In the genomic region with DNA sequence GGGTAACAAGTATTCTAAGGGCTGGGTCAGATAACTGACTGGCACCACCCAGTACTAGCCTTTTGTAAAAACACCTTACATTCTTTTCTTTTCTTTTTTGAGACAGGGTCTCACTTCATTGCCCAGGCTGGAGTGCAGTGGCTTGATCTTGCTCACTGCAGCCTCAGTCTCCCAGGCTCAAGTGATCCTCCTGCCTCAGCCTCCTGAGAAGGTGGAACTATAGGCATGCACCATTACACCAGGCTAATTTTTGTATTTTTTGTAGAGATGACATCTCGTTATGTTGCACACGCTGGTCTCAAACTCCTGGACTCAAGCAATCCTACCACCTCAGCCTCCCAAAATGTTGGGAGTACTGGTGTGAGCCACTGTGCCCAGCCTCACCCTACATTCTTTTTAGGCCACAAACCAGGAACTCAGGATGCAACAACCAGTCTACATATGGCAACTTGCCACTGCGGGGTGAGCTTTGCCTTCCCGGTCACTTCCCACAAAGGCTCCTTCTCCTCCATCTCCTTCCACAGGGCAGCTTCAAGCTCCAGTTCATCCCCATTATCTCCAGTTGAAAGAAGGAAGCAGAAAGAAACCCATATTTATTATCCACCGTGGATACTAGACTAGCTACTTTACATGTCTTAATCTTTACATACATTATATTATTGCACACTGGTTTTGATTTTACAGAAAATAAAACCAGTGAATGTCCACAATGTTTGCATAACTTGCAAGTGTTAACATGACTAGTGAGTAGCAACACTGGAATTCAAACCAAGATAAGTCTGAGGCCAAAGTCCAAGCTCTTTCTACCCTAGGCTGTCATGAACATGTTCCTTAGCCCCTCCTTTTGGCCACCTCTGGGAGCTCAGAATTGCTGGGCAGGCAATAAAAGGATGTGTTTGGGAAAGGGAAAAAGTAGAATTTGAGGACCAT, we compare ENCODE assay signal across 10 cellular contexts. TPM values are rescaled to one million over a fixed set of nuclear protein-coding genes. Genes with fewer than 3 reads are reported as not detected.
DNase-seq lines count a peak whose midpoint lies in the region; ATAC-seq, FAIRE-seq and TF ChIP-seq lines count a peak whose summit lies in the region.
"Had no signal": no experiment of that assay in that cellular context is flagged by ENCODE, and none has a peak within 500 bp of the region (broad histone marks: within the 10 kb centered on the region; RNA-seq: fewer than 3 reads in every experiment).

No MANE protein-coding gene starts in this region.

- TF ChIP-seq CTCF in cardiac muscle cell (IDR thresholded peaks at IDR 0.05; ENCODE audit: low read depth, low read length) (peak; percentile 22), astrocyte (IDR thresholded peaks at IDR 0.05; ENCODE audit: insufficient read depth, low read depth, low read length) (no peak), D721Med (IDR thresholded peaks at IDR 0.05; ENCODE audit: insufficient read depth, missing control alignments) (no peak)

- no peaks in the 10 kb centered on the region for H3K27me3 ChIP-seq in cardiac muscle cell
- H3K27me3 ChIP-seq in astrocyte (ENCODE audit: insufficient read depth, low read length) = no peaks in the 10 kb centered on the region
- H3K27me3 ChIP-seq: heart left ventricle had no signal

- H3K27ac Mint-ChIP-seq in astrocyte (ENCODE audit: unreplicated experiment) = peak overlapping the region; percentile 91
- H3K27ac Mint-ChIP-seq: activated naive CD4-positive, alpha-beta T cell treated with anti-CD3 and anti-CD28 coated beads, Interleukin-2, amount 50 U/mL, for 72 hours had no signal

- no peaks in the 10 kb centered on the region for H3K9me3 Mint-ChIP-seq in astrocyte (ENCODE audit: unreplicated experiment)
- H3K9me3 Mint-ChIP-seq: activated naive CD4-positive, alpha-beta T cell treated with anti-CD3 and anti-CD28 coated beads, Interleukin-2, amount 50 U/mL, for 72 hours had no signal

- H3K36me3 ChIP-seq in cardiac muscle cell (no peaks in the 10 kb centered on the region), astrocyte (ENCODE audit: insufficient read depth, low read length) (no peaks in the 10 kb centered on the region), urinary bladder (ENCODE audit: insufficient read depth) (no peaks in the 10 kb centered on the region)

- DNase-seq in cardiac muscle cell (ENCODE audit: low read depth in 1 of 2, low spot score in 1 of 2) = peak in 1 of 2 donors; percentile 92
- no peak for DNase-seq in Right ventricle myocardium superior
- peak; percentile 77 for DNase-seq in astrocyte (ENCODE audit: low read depth)
- peak; percentile 84 for DNase-seq in iris pigment epithelial cell (ENCODE audit: low read depth)
- no peak for DNase-seq in D721Med (ENCODE audit: insufficient read length, low spot score)
- DNase-seq in head of caudate nucleus = no peak
- DNase-seq: heart left ventricle had no signal

- H2AFZ ChIP-seq in astrocyte (ENCODE audit: low read depth, low read length) = no peak overlapping the region

- ATAC-seq in Right ventricle myocardium superior (ENCODE audit: poor library complexity) (no peak), GM21825 (IDR thresholded peaks at IDR 0.05; ENCODE audit: unreplicated experiment) (no peak)
- ATAC-seq: activated naive CD4-positive, alpha-beta T cell treated with anti-CD3 and anti-CD28 coated beads, Interleukin-2, amount 50 U/mL, for 72 hours; heart left ventricle had no signal

- no peaks in the 10 kb centered on the region for H4K20me1 ChIP-seq in astrocyte (ENCODE audit: insufficient read depth, low read length)

- H3K27ac ChIP-seq in cardiac muscle cell = no peak overlapping the region
- H3K27ac ChIP-seq in astrocyte (ENCODE audit: low read depth, low read length) = peak overlapping the region; percentile 35
- H3K27ac ChIP-seq in urinary bladder (ENCODE audit: low read depth) = peak overlapping the region; percentile 69
- H3K27ac ChIP-seq: heart left ventricle had no signal

- H3K4me3 Mint-ChIP-seq in astrocyte (ENCODE audit: unreplicated experiment) = no peak overlapping the region

- H3K79me2 ChIP-seq in astrocyte (ENCODE audit: insufficient read depth, low read length) = no peaks in the 10 kb centered on the region

- peaks cover 15% of the 10 kb centered on the region for H3K4me1 Mint-ChIP-seq in astrocyte (ENCODE audit: low read depth, unreplicated experiment)

- peak overlapping the region; percentile 26 for H3K4me2 ChIP-seq in astrocyte (ENCODE audit: low read length)

- peaks cover 1% of the 10 kb centered on the region for H3K36me3 Mint-ChIP-seq in astrocyte (ENCODE audit: low read depth, unreplicated experiment)
- H3K36me3 Mint-ChIP-seq: activated naive CD4-positive, alpha-beta T cell treated with anti-CD3 and anti-CD28 coated beads, Interleukin-2, amount 50 U/mL, for 72 hours had no signal

- no peak overlapping the region for H3K4me3 ChIP-seq in cardiac muscle cell
- H3K4me3 ChIP-seq in astrocyte (ENCODE audit: insufficient read depth, low read depth, low read length) = no peak overlapping the region
- H3K4me3 ChIP-seq in urinary bladder (ENCODE audit: low read depth, low read length) = no peak overlapping the region
- H3K4me3 ChIP-seq: heart left ventricle had no signal

- intact Hi-C loops in Right ventricle myocardium superior (cut with DNase I) = no loop called here
- intact Hi-C loops in head of caudate nucleus (cut with DNase I) = no loop called here

- H3K27me3 Mint-ChIP-seq in astrocyte (ENCODE audit: low read depth, unreplicated experiment) = no peaks in the 10 kb centered on the region

- H3K9me3 ChIP-seq in cardiac muscle cell (ENCODE audit: low read depth) = no peaks in the 10 kb centered on the region
- no peaks in the 10 kb centered on the region for H3K9me3 ChIP-seq in astrocyte (ENCODE audit: insufficient read depth, low read depth, low read length)
- H3K9me3 ChIP-seq: heart left ventricle had no signal

- FAIRE-seq in astrocyte (lab: Jason Lieb, UNC) (peak; percentile 5), D721Med (lab: Jason Lieb, UNC) (no peak)

- H3K4me1 ChIP-seq in cardiac muscle cell (ENCODE audit: low read depth) (no peaks in the 10 kb centered on the region), astrocyte (ENCODE audit: insufficient read depth, low read length) (peaks cover 20% of the 10 kb centered on the region), urinary bladder (ENCODE audit: insufficient read depth) (no peaks in the 10 kb centered on the region)

- H3K9ac ChIP-seq in astrocyte (ENCODE audit: low read length) = no peak overlapping the region

- whole genome bisulfite sequencing in urinary bladder = 77% methylated on average over 5 of the region's 5 CpGs

RNA-seq across cellular contexts. Expression of gene AP1S3, which starts 23.7 kb away (rescaled TPM):
- total RNA-seq in cardiac muscle cell = 2.1 TPM in 1 of 2 replicates, not detected in the other
- 0.87 and 1.6 TPM in 2 replicates for polyA plus RNA-seq in cardiac muscle cell
- total RNA-seq in Right ventricle myocardium superior = 0.16 TPM
- total RNA-seq in astrocyte = 11.1 and 14.3 TPM in 2 replicates
- total RNA-seq in urinary bladder = 10.0 TPM
- polyA plus RNA-seq in urinary bladder = 2.1 TPM

Comparison
In these comparisons a context has a peak if more than half of its experiments do, and no peak if none do; other contexts are left out.
1. DNase-seq: peak in astrocyte (single experiment) and iris pigment epithelial cell (single experiment); none in Right ventricle myocardium superior (single experiment), D721Med (single experiment) and head of caudate nucleus (0 of 42).